14 cellular contexts compared by ENCODE assay signal in genomic region chr1:56780128-56780750, GRCh38. TPM values are rescaled to one million over a fixed set of nuclear protein-coding genes. Genes with fewer than 3 reads are reported as not detected.
DNase-seq lines count a peak whose midpoint lies in the region; ATAC-seq, FAIRE-seq and TF ChIP-seq lines count a peak whose summit lies in the region.
"Had no signal": no experiment of that assay in that cellular context is flagged by ENCODE, and none has a peak within 500 bp of the region (broad histone marks: within the 10 kb centered on the region; RNA-seq: fewer than 3 reads in every experiment).

No MANE protein-coding gene starts in this region.

- no peak overlapping the region for H3K27ac Mint-ChIP-seq in activated CD4-positive, alpha-beta T cell treated with anti-CD3 and anti-CD28 coated beads, Interleukin-2, amount 10 ng/mL, durations not matched to agents 24 days and 14 days
- no peak overlapping the region for H3K27ac Mint-ChIP-seq in activated CD4-positive, alpha-beta T cell treated with anti-CD3 and anti-CD28 coated beads for 36 hours
- H3K27ac Mint-ChIP-seq in brain: peak overlapping the region in 3 of 5 experiments; percentile 59 to 88 (median 74)

- intact Hi-C loops in activated CD4-positive, alpha-beta T cell treated with anti-CD3 and anti-CD28 coated beads, Interleukin-2, amount 10 ng/mL, durations not matched to agents 24 days and 14 days (cut with micrococcal nuclease): no loop called here
- intact Hi-C loops in activated CD4-positive, alpha-beta T cell treated with anti-CD3 and anti-CD28 coated beads for 36 hours (cut with DNase I, micrococcal nuclease): no loop called here

- H3K4ac ChIP-seq in mesendoderm (ENCODE audit: low read depth, low read length): no peak overlapping the region

- H4K5ac ChIP-seq in mesendoderm (ENCODE audit: low read length): no peak overlapping the region

- H3K4me3 ChIP-seq in mesendoderm (ENCODE audit: low read length): no peak overlapping the region

- no peak overlapping the region for H2BK15ac ChIP-seq in mesendoderm (replicated peaks; ENCODE audit: low read depth)

- FAIRE-seq in HTR-8/SVneo (lab: Jason Lieb, UNC): no peak

- no peak overlapping the region for H2BK5ac ChIP-seq in mesendoderm (ENCODE audit: low read length)

- POLR2A ChIA-PET in activated CD4-positive, alpha-beta T cell treated with anti-CD3 and anti-CD28 coated beads for 36 hours (lab: Charles Lee): no interaction called here

- H2AK5ac ChIP-seq in mesendoderm (ENCODE audit: low read length): no peak overlapping the region

- no peaks in the 10 kb centered on the region for H3K27me3 Mint-ChIP-seq in activated CD4-positive, alpha-beta T cell treated with anti-CD3 and anti-CD28 coated beads, Interleukin-2, amount 10 ng/mL, durations not matched to agents 24 days and 14 days
- H3K27me3 Mint-ChIP-seq in activated CD4-positive, alpha-beta T cell treated with anti-CD3 and anti-CD28 coated beads for 36 hours: peaks cover 3% of the 10 kb centered on the region
- H3K27me3 Mint-ChIP-seq in brain: peaks cover 6% of the 10 kb centered on the region

- no peaks in the 10 kb centered on the region for H3K79me1 ChIP-seq in mesendoderm (ENCODE audit: low read length)

- H2BK120ac ChIP-seq in mesendoderm (ENCODE audit: low read depth, low read length): no peak overlapping the region

- CTCF ChIA-PET in activated CD4-positive, alpha-beta T cell treated with anti-CD3 and anti-CD28 coated beads for 36 hours (lab: Charles Lee): interaction anchor here (0.6 kb wide), 1 partner anchor 1213 kb away, joined by 3 read pairs; no protein-coding TSS in a partner anchor

- in situ Hi-C loops in KBM-7 (cut with MboI; ENCODE audit: low pct_unique_long_range_greater_than_20kb, low sequenced_read_pairs): no loop called here

- no peaks in the 10 kb centered on the region for H3K36me3 ChIP-seq in mesendoderm (ENCODE audit: control insufficient read depth, insufficient read depth, low read length)

- no peaks in the 10 kb centered on the region for H3K79me2 ChIP-seq in mesendoderm (ENCODE audit: control insufficient read depth, insufficient read depth, low read length)

- no peak for TF ChIP-seq CTCF in brain (conservative IDR thresholded peaks at IDR 0.05)

- H3K18ac ChIP-seq in mesendoderm (ENCODE audit: low read length): no peak overlapping the region

- H3K56ac ChIP-seq in mesendoderm (ENCODE audit: low read length): no peak overlapping the region

- no peaks in the 10 kb centered on the region for H3K36me3 Mint-ChIP-seq in activated CD4-positive, alpha-beta T cell treated with anti-CD3 and anti-CD28 coated beads, Interleukin-2, amount 10 ng/mL, durations not matched to agents 24 days and 14 days (ENCODE audit: low read depth)
- no peaks in the 10 kb centered on the region for H3K36me3 Mint-ChIP-seq in activated CD4-positive, alpha-beta T cell treated with anti-CD3 and anti-CD28 coated beads for 36 hours (ENCODE audit: low read depth)
- no peaks in the 10 kb centered on the region for H3K36me3 Mint-ChIP-seq in brain

- H3K23ac ChIP-seq in mesendoderm (ENCODE audit: low read length): no peak overlapping the region

- H3K27me3 ChIP-seq in mesendoderm (ENCODE audit: insufficient read depth, low read length, poor library complexity): no peaks in the 10 kb centered on the region

- no peak overlapping the region for H3K27ac ChIP-seq in mesendoderm (ENCODE audit: low read depth, low read length)
- H3K27ac ChIP-seq: KMS-11 had no signal

- ATAC-seq in activated CD4-positive, alpha-beta T cell treated with anti-CD3 and anti-CD28 coated beads for 36 hours: no peak
- no peak for ATAC-seq in GM21390 (IDR thresholded peaks at IDR 0.05; ENCODE audit: unreplicated experiment)

- no peaks in the 10 kb centered on the region for H3K4me1 Mint-ChIP-seq in activated CD4-positive, alpha-beta T cell treated with anti-CD3 and anti-CD28 coated beads, Interleukin-2, amount 10 ng/mL, durations not matched to agents 24 days and 14 days
- no peaks in the 10 kb centered on the region for H3K4me1 Mint-ChIP-seq in activated CD4-positive, alpha-beta T cell treated with anti-CD3 and anti-CD28 coated beads for 36 hours
- H3K4me1 Mint-ChIP-seq in brain: peaks cover 23% of the 10 kb centered on the region

- DNase-seq in activated CD4-positive, alpha-beta T cell treated with anti-CD3 and anti-CD28 coated beads, Interleukin-2, amount 10 ng/mL, durations not matched to agents 24 days and 14 days: peak; percentile 12
- no peak for DNase-seq in activated CD4-positive, alpha-beta T cell treated with anti-CD3 and anti-CD28 coated beads for 36 hours
- DNase-seq in mesendoderm (peak; percentile 21), KBM-7 (no peak), HTR-8/SVneo (ENCODE audit: insufficient read length, low spot score) (no peak)
- DNase-seq: C1 segment of cervical spinal cord, NCI-H146, NCI-H2081 treated with DMSO at 0.1 percent for 48 hours, NCI-H524 had no signal

- H3K4me1 ChIP-seq in mesendoderm (ENCODE audit: control insufficient read depth, low read depth, low read length): no peaks in the 10 kb centered on the region

- H4K8ac ChIP-seq in mesendoderm (ENCODE audit: low read depth, low read length): no peak overlapping the region

- no peak overlapping the region for H3K9ac ChIP-seq in mesendoderm (ENCODE audit: low read length)
- H3K9ac ChIP-seq: KMS-11 had no signal

- H3K4me3 Mint-ChIP-seq in activated CD4-positive, alpha-beta T cell treated with anti-CD3 and anti-CD28 coated beads, Interleukin-2, amount 10 ng/mL, durations not matched to agents 24 days and 14 days: no peak overlapping the region
- H3K4me3 Mint-ChIP-seq in activated CD4-positive, alpha-beta T cell treated with anti-CD3 and anti-CD28 coated beads for 36 hours: no peak overlapping the region
- no peak overlapping the region for H3K4me3 Mint-ChIP-seq in brain

- peaks cover 8% of the 10 kb centered on the region for H3K9me3 Mint-ChIP-seq in activated CD4-positive, alpha-beta T cell treated with anti-CD3 and anti-CD28 coated beads, Interleukin-2, amount 10 ng/mL, durations not matched to agents 24 days and 14 days
- H3K9me3 Mint-ChIP-seq in activated CD4-positive, alpha-beta T cell treated with anti-CD3 and anti-CD28 coated beads for 36 hours (ENCODE audit: low read depth): no peaks in the 10 kb centered on the region
- no peaks in the 10 kb centered on the region for H3K9me3 Mint-ChIP-seq in brain

- H3K4me2 ChIP-seq in mesendoderm (ENCODE audit: low read length): no peak overlapping the region
- H3K4me2 ChIP-seq: KMS-11 had no signal

- no CpG with 5 or more reads among the region's 3 CpGs for WGBS in mesendoderm (ENCODE audit: extremely low coverage, insufficient coverage, low lambda C conversion rate)

RNA-seq across cellular contexts. Expression of gene FYB2, which starts 39.0 kb away (rescaled TPM):
- not detected in 2 replicates for total RNA-seq in activated CD4-positive, alpha-beta T cell treated with anti-CD3 and anti-CD28 coated beads, Interleukin-2, amount 10 ng/mL, durations not matched to agents 24 days and 14 days
- total RNA-seq in activated CD4-positive, alpha-beta T cell treated with anti-CD3 and anti-CD28 coated beads for 36 hours: not detected
- polyA plus RNA-seq in brain (ENCODE audit: insufficient read depth, low read depth, low replicate concordance): not detected
- polyA plus RNA-seq in mesendoderm (2013, experiment 1 of 2): 0.11 TPM
- polyA plus RNA-seq in mesendoderm (2013, experiment 2 of 2): 0.13 TPM
- total RNA-seq: H4, M059J had no signal

Comparison
In these comparisons a context has a peak if more than half of its experiments do, and no peak if none do; other contexts are left out.
1. DNase-seq: peak in activated CD4-positive, alpha-beta T cell treated with anti-CD3 and anti-CD28 coated beads, Interleukin-2, amount 10 ng/mL, durations not matched to agents 24 days and 14 days (single experiment) and mesendoderm (single experiment); none in activated CD4-positive, alpha-beta T cell treated with anti-CD3 and anti-CD28 coated beads for 36 hours (single experiment), KBM-7 (single experiment) and HTR-8/SVneo (single experiment).
2. H3K27ac Mint-ChIP-seq: peak in brain (3 of 5); none in activated CD4-positive, alpha-beta T cell treated with anti-CD3 and anti-CD28 coated beads, Interleukin-2, amount 10 ng/mL, durations not matched to agents 24 days and 14 days (single experiment) and activated CD4-positive, alpha-beta T cell treated with anti-CD3 and anti-CD28 coated beads for 36 hours (single experiment).